30 cellular contexts compared by ENCODE assay signal in the genomic region with DNA sequence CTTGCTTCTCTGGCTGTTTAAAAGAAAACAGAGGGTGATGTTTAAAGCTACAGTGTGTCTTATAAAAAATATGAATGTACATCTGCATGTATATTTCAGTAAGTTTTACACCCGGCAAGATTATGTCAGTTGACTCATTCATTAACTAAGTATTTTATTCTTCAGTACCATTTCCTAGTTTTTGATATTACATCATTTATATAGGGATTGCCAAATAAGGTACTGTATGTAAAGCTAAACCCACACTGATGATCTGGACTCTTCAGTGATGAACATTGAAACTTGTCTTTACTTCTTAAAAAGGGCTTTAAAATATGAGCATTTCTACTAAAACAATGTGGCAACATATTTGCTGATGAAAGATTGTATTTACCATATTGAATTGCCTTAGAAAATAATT.
"Had no signal": no experiment of that assay in that cellular context is flagged by ENCODE, and none has a peak within 500 bp of the region (broad histone marks: within the 10 kb centered on the region; RNA-seq: fewer than 3 reads in every experiment).

No MANE protein-coding gene starts in this region.

- DNase-seq: activated CD4-positive, alpha-beta T cell treated with anti-CD3 and anti-CD28 coated beads for 48 hours; activated CD4-positive, alpha-beta T cell treated with anti-CD3 and anti-CD28 coated beads, Interleukin-2, amount 50 U/mL, for 48 hours; activated CD8-positive, alpha-beta memory T cell treated with anti-CD3 and anti-CD28 coated beads, Interleukin-2, amount 50 U/mL, for 48 hours; activated gamma-delta T cell treated with Interleukin-2 at 50 U/mL for 16 hours; activated naive CD4-positive, alpha-beta T cell treated with anti-CD3 and anti-CD28 coated beads, Interleukin-2, amount 50 U/mL, for 16 hours; activated T-cell treated with anti-CD3 and anti-CD28 coated beads, Interleukin-2, amount 50 U/mL, for 24 hours; amygdala; colonic mucosa; dorsolateral prefrontal cortex; effector memory CD4-positive, alpha-beta T cell; heart left ventricle; islet precursor cell; left ventricle myocardium inferior; mesendoderm; natural killer cell; occipital lobe; psoas muscle; sigmoid colon; small intestine; stimulated activated CD4-positive, alpha-beta T cell treated with anti-CD3 and anti-CD28 coated beads, Interleukin-4, amount 100 ng/mL, for 24 hours; stimulated activated naive B cell treated with anti-CD40 and anti-IgM and Interleukin-4, amounts not matched to agents 10 μg/mL and 1 μg/mL and 100 μg/mL, for 72 hours; stomach; T-helper 17 cell; T1000; thyroid gland; upper lobe of left lung; WERI-Rb-1 had no signal

- H3K4me3 ChIP-seq: colonic mucosa, dorsolateral prefrontal cortex, heart left ventricle, left ventricle myocardium inferior, lung, neural progenitor cell, psoas muscle, sigmoid colon, stomach, thyroid gland, upper lobe of left lung, vagina had no signal

- FAIRE-seq: small intestine had no signal
